ENCODE assay signal across 1 cellular context in the genomic region with DNA sequence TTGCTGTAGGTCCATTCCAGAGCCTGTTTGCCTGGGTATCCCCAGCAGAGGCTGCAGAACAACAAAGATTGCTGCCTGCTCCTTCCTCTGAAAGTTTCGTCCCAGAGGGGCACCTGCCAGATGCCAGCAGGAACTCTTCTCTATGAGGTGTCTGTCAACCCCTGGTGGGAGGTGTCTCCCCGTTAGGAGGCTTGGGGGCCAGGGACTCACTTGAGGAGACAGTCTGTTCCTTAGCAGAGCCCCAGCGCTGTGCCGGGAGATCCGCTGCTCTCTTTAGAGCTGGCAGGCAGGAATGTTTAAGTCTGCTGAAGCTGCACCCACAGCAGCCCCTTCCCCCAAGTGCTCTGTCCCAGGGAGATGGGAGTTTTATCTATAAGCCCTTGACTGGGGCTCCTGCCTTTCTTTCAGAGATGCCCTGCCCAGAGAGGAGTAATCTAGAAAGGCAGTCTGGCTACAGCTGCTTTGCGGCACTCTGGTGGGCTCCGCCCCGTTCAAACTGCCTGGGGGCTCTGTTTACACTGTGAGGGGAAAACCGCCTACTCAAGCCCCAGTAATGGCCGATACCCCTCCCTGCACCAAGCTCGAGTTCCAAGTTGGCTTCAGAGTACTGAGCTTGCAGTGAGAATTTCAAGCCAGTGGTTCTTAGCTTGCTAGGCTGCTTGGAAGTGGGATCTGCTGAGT.
TF ChIP-seq lines count a peak whose summit lies in the region.

No MANE protein-coding gene starts in this region.

TF ChIP-seq in HepG2, 621 proteins besides CTCF, POLR2A, EP300 and RAD21:
- no peak for TF ChIP-seq NFKB2 (CRISPR knock-in tag; IDR thresholded peaks at IDR 0.05; ENCODE audit: borderline replicate concordance)
- TF ChIP-seq, protein P1, sequence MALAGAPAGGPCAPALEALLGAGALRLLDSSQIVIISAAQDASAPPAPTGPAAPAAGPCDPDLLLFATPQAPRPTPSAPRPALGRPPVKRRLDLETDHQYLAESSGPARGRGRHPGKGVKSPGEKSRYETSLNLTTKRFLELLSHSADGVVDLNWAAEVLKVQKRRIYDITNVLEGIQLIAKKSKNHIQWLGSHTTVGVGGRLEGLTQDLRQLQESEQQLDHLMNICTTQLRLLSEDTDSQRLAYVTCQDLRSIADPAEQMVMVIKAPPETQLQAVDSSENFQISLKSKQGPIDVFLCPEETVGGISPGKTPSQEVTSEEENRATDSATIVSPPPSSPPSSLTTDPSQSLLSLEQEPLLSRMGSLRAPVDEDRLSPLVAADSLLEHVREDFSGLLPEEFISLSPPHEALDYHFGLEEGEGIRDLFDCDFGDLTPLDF (CRISPR knock-in tag; IDR thresholded peaks at IDR 0.05) = no peak
- TF ChIP-seq DR1 (CRISPR knock-in tag; IDR thresholded peaks at IDR 0.05) = no peak
- TF ChIP-seq, protein P2, sequence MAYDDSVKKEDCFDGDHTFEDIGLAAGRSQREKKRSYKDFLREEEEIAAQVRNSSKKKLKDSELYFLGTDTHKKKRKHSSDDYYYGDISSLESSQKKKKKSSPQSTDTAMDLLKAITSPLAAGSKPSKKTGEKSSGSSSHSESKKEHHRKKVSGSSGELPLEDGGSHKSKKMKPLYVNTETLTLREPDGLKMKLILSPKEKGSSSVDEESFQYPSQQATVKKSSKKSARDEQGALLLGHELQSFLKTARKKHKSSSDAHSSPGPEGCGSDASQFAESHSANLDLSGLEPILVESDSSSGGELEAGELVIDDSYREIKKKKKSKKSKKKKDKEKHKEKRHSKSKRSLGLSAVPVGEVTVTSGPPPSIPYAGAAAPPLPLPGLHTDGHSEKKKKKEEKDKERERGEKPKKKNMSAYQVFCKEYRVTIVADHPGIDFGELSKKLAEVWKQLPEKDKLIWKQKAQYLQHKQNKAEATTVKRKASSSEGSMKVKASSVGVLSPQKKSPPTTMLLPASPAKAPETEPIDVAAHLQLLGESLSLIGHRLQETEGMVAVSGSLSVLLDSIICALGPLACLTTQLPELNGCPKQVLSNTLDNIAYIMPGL (CRISPR knock-in tag; IDR thresholded peaks at IDR 0.05; ENCODE audit: borderline replicate concordance in 1 of 2, low read depth in 1 of 2) = no peak
- TF ChIP-seq ZSCAN30 (CRISPR knock-in tag; IDR thresholded peaks at IDR 0.05) = no peak
- no peak for TF ChIP-seq HDAC1 (CRISPR knock-in tag; IDR thresholded peaks at IDR 0.05)
- no peak for TF ChIP-seq ZNF7 (CRISPR knock-in tag; IDR thresholded peaks at IDR 0.05)
- TF ChIP-seq, protein P3, sequence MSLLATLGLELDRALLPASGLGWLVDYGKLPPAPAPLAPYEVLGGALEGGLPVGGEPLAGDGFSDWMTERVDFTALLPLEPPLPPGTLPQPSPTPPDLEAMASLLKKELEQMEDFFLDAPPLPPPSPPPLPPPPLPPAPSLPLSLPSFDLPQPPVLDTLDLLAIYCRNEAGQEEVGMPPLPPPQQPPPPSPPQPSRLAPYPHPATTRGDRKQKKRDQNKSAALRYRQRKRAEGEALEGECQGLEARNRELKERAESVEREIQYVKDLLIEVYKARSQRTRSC (CRISPR knock-in tag; IDR thresholded peaks at IDR 0.05; ENCODE audit: low read depth) = no peak
- TF ChIP-seq, protein P4, sequence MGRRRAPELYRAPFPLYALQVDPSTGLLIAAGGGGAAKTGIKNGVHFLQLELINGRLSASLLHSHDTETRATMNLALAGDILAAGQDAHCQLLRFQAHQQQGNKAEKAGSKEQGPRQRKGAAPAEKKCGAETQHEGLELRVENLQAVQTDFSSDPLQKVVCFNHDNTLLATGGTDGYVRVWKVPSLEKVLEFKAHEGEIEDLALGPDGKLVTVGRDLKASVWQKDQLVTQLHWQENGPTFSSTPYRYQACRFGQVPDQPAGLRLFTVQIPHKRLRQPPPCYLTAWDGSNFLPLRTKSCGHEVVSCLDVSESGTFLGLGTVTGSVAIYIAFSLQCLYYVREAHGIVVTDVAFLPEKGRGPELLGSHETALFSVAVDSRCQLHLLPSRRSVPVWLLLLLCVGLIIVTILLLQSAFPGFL (CRISPR knock-in tag; IDR thresholded peaks at IDR 0.05) = no peak
- no peak for TF ChIP-seq ZNF234 (CRISPR knock-in tag; conservative IDR thresholded peaks at IDR 0.05)
- no peak for TF ChIP-seq MEF2D (CRISPR knock-in tag; IDR thresholded peaks at IDR 0.05)
- TF ChIP-seq U2AF1 (optimal IDR thresholded peaks at IDR 0.05; ENCODE audit: low read depth, low read length) = no peak
- no peak for TF ChIP-seq KLF13 (CRISPR knock-in tag; IDR thresholded peaks at IDR 0.05)
- TF ChIP-seq, protein P5, sequence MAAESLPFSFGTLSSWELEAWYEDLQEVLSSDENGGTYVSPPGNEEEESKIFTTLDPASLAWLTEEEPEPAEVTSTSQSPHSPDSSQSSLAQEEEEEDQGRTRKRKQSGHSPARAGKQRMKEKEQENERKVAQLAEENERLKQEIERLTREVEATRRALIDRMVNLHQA (CRISPR knock-in tag; IDR thresholded peaks at IDR 0.05) = no peak
- TF ChIP-seq TRIM24 (CRISPR knock-in tag; IDR thresholded peaks at IDR 0.05) = no peak
- TF ChIP-seq SOX13 (IDR thresholded peaks at IDR 0.05) = no peak
- TF ChIP-seq SOX13 (CRISPR knock-in tag; conservative IDR thresholded peaks at IDR 0.05 in 1 of 2, IDR thresholded peaks at IDR 0.05 in 1 of 2) = no peak
- no peak for TF ChIP-seq CENPX (CRISPR knock-in tag; IDR thresholded peaks at IDR 0.05)
